16 cellular contexts compared by ENCODE assay signal in genomic region chr7:84207620-84208019, GRCh38. TPM values are rescaled to one million over a fixed set of nuclear protein-coding genes. Genes with fewer than 3 reads are reported as not detected.
DNase-seq lines count a peak whose midpoint lies in the region; ATAC-seq, FAIRE-seq and TF ChIP-seq lines count a peak whose summit lies in the region.
"Had no signal": no experiment of that assay in that cellular context is flagged by ENCODE, and none has a peak within 500 bp of the region (broad histone marks: within the 10 kb centered on the region; RNA-seq: fewer than 3 reads in every experiment).

No MANE protein-coding gene starts in this region.

- H3K23ac ChIP-seq in H1 (ENCODE audit: insufficient read length): no peak overlapping the region

- H3K79me2 ChIP-seq in SK-N-SH (ENCODE audit: insufficient read depth): no peaks in the 10 kb centered on the region
- H3K79me2 ChIP-seq in H1 (ENCODE audit: control insufficient read depth in 1 of 2, insufficient read depth in 2 of 2, low read length in 2 of 2): no peaks in the 10 kb centered on the region

- CTCF ChIA-PET in SK-N-SH (lab: Yijun Ruan, JAX) (interaction anchor here (0.7 to 0.9 kb wide), 2 partner anchors 13 to 289 kb away, joined by 3 to 4 read pairs; partner anchors contain the start of gene SEMA3A), H1 (lab: Charles Lee; ENCODE audit: partially characterized antibody) (no interaction called here)

- H3K4me3 ChIP-seq in SK-N-SH (ENCODE audit: low read depth in 2 of 2, low read length in 1 of 2): no peak overlapping the region
- H3K4me3 ChIP-seq in H1 (ENCODE audit: extremely low read depth in 1 of 4, insufficient read depth in 2 of 4, low read depth in 3 of 4, low read length in 4 of 4): peak overlapping the region in 1 of 4 experiments; percentile 26; a peak in 1 of 8 replicates
- peak overlapping the region; percentile 24; the same call in 1 of the 2 replicates for H3K4me3 ChIP-seq in iPS-20b (ENCODE audit: low read length)
- H3K4me3 ChIP-seq: BLaER1 treated with 17β-estradiol and CSF1 and Interleukin-3, amounts not matched to agents 10 nM and 100 nM; GM12878 had no signal

- no peaks in the 10 kb centered on the region for H3K9me2 ChIP-seq in SK-N-SH

- TF ChIP-seq RAD21 in SK-N-SH (IDR thresholded peaks at IDR 0.05; ENCODE audit: low read length) (no peak), H1 (IDR thresholded peaks at IDR 0.05 in 1 of 2, conservative IDR thresholded peaks at IDR 0.05 in 1 of 2; ENCODE audit: low read depth in 2 of 2, low read length in 2 of 2) (peak in 1 of 2 experiments; percentile 8; a peak in 2 of 4 replicates)

- H2BK5ac ChIP-seq in H1 (ENCODE audit: low read depth, low read length): peak overlapping the region; percentile 60; the same call in 1 of the 2 replicates

- H3K27me3 Mint-ChIP-seq in progenitor cell of endocrine pancreas: no peaks in the 10 kb centered on the region
- H3K27me3 Mint-ChIP-seq: CD4-positive, CD25-positive, alpha-beta regulatory T cell; IgD-negative memory B cell had no signal

- H3K9me3 ChIP-seq in SK-N-SH: no peaks in the 10 kb centered on the region
- no peaks in the 10 kb centered on the region for H3K9me3 ChIP-seq in H1 (ENCODE audit: insufficient read depth in 2 of 2, low read depth in 1 of 2, low read length in 1 of 2)
- no peaks in the 10 kb centered on the region for H3K9me3 ChIP-seq in iPS-20b (ENCODE audit: insufficient read depth, low read depth, low read length)
- H3K9me3 ChIP-seq: BLaER1 treated with 17β-estradiol and CSF1 and Interleukin-3, amounts not matched to agents 10 nM and 100 nM had no signal

- H3K23me2 ChIP-seq in H1 (ENCODE audit: low read depth, low read length): no peaks in the 10 kb centered on the region

- no peak for TF ChIP-seq POLR2A in H1 (IDR thresholded peaks at IDR 0.05; ENCODE audit: control extremely low read depth in 1 of 2, low read depth in 2 of 2, low read length in 2 of 2)

- no peak overlapping the region for H2BK15ac ChIP-seq in H1 (ENCODE audit: low read length)

- POLR2A ChIA-PET in SK-N-SH (lab: Yijun Ruan, JAX): no interaction called here
- POLR2A ChIA-PET in H1 (lab: Charles Lee; ENCODE audit: partially characterized antibody): interaction anchor here (1.0 kb wide), 1 partner anchor 12 kb away, joined by 6 read pairs; no protein-coding TSS in a partner anchor

- H2BK20ac ChIP-seq in H1 (ENCODE audit: low read length): no peak overlapping the region

- H2BK12ac ChIP-seq in H1 (ENCODE audit: low read depth, low read length): no peak overlapping the region

- H3K27ac Mint-ChIP-seq in progenitor cell of endocrine pancreas: peak overlapping the region; percentile 7
- H3K27ac Mint-ChIP-seq: CD4-positive, CD25-positive, alpha-beta regulatory T cell; IgD-negative memory B cell had no signal

- no peak overlapping the region for H3K4ac ChIP-seq in H1 (replicated peaks; ENCODE audit: insufficient read length, low read depth, low read length)

- H3K56ac ChIP-seq in H1 (replicated peaks; ENCODE audit: insufficient read length, low read depth, low read length): no peak overlapping the region

- peak overlapping the region; percentile 10; the same call in 1 of the 2 replicates for H2AFZ ChIP-seq in SK-N-SH (ENCODE audit: low read depth)
- H2AFZ ChIP-seq in H1 (ENCODE audit: low read length): no peak overlapping the region

- no peak overlapping the region for H3K14ac ChIP-seq in H1 (ENCODE audit: insufficient read length)

- no peak overlapping the region for H3K18ac ChIP-seq in H1 (ENCODE audit: extremely low read depth, low read length)

- H3K4me3 Mint-ChIP-seq in progenitor cell of endocrine pancreas (ENCODE audit: low read depth): no peak overlapping the region
- H3K4me3 Mint-ChIP-seq: CD4-positive, CD25-positive, alpha-beta regulatory T cell; IgD-negative memory B cell had no signal

- TF ChIP-seq EP300 in SK-N-SH (IDR thresholded peaks at IDR 0.05; ENCODE audit: borderline replicate concordance in 1 of 2, low read depth in 1 of 2, low read length in 1 of 2) (no peak), H1 (IDR thresholded peaks at IDR 0.05; ENCODE audit: borderline replicate concordance in 1 of 2, low read depth in 2 of 2, low read length in 2 of 2) (no peak)

- FAIRE-seq in H1 (lab: Jason Lieb, UNC): no peak
- FAIRE-seq: GM12878, H54 had no signal

- H3K36me3 ChIP-seq in SK-N-SH (replicated peaks in 1 of 2; ENCODE audit: control insufficient read depth in 1 of 2, insufficient read depth in 2 of 2, low read length in 1 of 2): no peaks in the 10 kb centered on the region
- no peaks in the 10 kb centered on the region for H3K36me3 ChIP-seq in H1 (ENCODE audit: control insufficient read depth in 2 of 4, insufficient read depth in 4 of 4, low read length in 3 of 4)
- H3K36me3 ChIP-seq in iPS-20b (ENCODE audit: insufficient read depth, low read depth, low read length): no peaks in the 10 kb centered on the region
- H3K36me3 ChIP-seq: BLaER1 treated with 17β-estradiol and CSF1 and Interleukin-3, amounts not matched to agents 10 nM and 100 nM had no signal

- H3K79me1 ChIP-seq in H1 (ENCODE audit: low read depth, low read length): no peaks in the 10 kb centered on the region

- DNase-seq in SK-N-SH (no peak), H1 (ENCODE audit: low read depth in 1 of 2, low spot score in 2 of 2) (no peak), progenitor cell of endocrine pancreas (ENCODE audit: low spot score, unreplicated experiment) (no peak), superior temporal gyrus (ENCODE audit: extremely low spot score) (no peak)
- no peak for DNase-seq in activated effector memory CD4-positive, alpha-beta T cell treated with Interleukin-2 at 50 U/mL for 16 hours
- DNase-seq: 8988T; CD4-positive, CD25-positive, alpha-beta regulatory T cell; DMS 273 treated with DMSO at 0.1 percent for 48 hours had no signal

- TF ChIP-seq CTCF in SK-N-SH (IDR thresholded peaks at IDR 0.05) (no peak), H1 (IDR thresholded peaks at IDR 0.05; ENCODE audit: control extremely low read depth in 1 of 3, insufficient read depth in 1 of 3, low read depth in 1 of 3, low read length in 3 of 3) (no peak), progenitor cell of endocrine pancreas (IDR thresholded peaks at IDR 0.05; ENCODE audit: unreplicated experiment) (no peak)

- H4K5ac ChIP-seq in H1 (ENCODE audit: insufficient read length, low read depth, low read length): no peak overlapping the region

- no peaks in the 10 kb centered on the region for H3K36me3 Mint-ChIP-seq in progenitor cell of endocrine pancreas (ENCODE audit: insufficient read depth)
- H3K36me3 Mint-ChIP-seq: CD4-positive, CD25-positive, alpha-beta regulatory T cell; IgD-negative memory B cell had no signal

- H3K27ac ChIP-seq in SK-N-SH (ENCODE audit: low read depth in 2 of 2, low read length in 1 of 2) (no peak overlapping the region), H1 (ENCODE audit: low read depth, low read length) (no peak overlapping the region), iPS-20b (ENCODE audit: low read length) (no peak overlapping the region)
- H3K27ac ChIP-seq: BLaER1 treated with 17β-estradiol and CSF1 and Interleukin-3, amounts not matched to agents 10 nM and 100 nM; HL-60 had no signal

- no peaks in the 10 kb centered on the region for H3K9me3 Mint-ChIP-seq in progenitor cell of endocrine pancreas (ENCODE audit: low read depth)

- H3K4me1 ChIP-seq in SK-N-SH (ENCODE audit: control insufficient read depth in 1 of 2, insufficient read depth in 2 of 2, low read depth in 1 of 2, low read length in 1 of 2) (peaks cover 0 to 6% of the 10 kb centered on the region in 2 experiments; a peak in 1 of 4 replicates), H1 (replicated peaks in 1 of 4; ENCODE audit: control insufficient read depth in 3 of 4, insufficient read depth in 4 of 4, low read length in 3 of 4) (peaks cover 3 to 7% (median 5%) of the 10 kb centered on the region in 4 experiments; a peak in 6 of 7 replicates), iPS-20b (ENCODE audit: insufficient read depth, low read length) (peaks cover 34% of the 10 kb centered on the region)
- H3K4me1 ChIP-seq: BLaER1 treated with 17β-estradiol and CSF1 and Interleukin-3, amounts not matched to agents 10 nM and 100 nM had no signal

- H3K27me3 ChIP-seq in SK-N-SH (ENCODE audit: insufficient read depth) (no peaks in the 10 kb centered on the region), H1 (replicated peaks in 1 of 4; ENCODE audit: control insufficient read depth in 3 of 4, extremely low read depth in 1 of 4, insufficient read depth in 3 of 4, low read length in 3 of 4) (no peaks in the 10 kb centered on the region), iPS-20b (ENCODE audit: insufficient read depth, low read length) (no peaks in the 10 kb centered on the region)
- H3K27me3 ChIP-seq: BLaER1 treated with 17β-estradiol and CSF1 and Interleukin-3, amounts not matched to agents 10 nM and 100 nM had no signal

- ATAC-seq in SK-N-SH treated with all-trans-retinoic acid at 6 μM for 48 hours (no peak), GM19324 (IDR thresholded peaks at IDR 0.05; ENCODE audit: low FRiP score, unreplicated experiment) (no peak)
- ATAC-seq: GM12878 had no signal

- H4K91ac ChIP-seq in H1 (replicated peaks; ENCODE audit: insufficient read length, low read length): no peak overlapping the region

- H2AK5ac ChIP-seq in H1 (ENCODE audit: low read depth, low read length): no peak overlapping the region

- H3F3A ChIP-seq in SK-N-SH (replicated peaks; ENCODE audit: insufficient read depth): peaks cover 5% of the 10 kb centered on the region

- H3K4me2 ChIP-seq in SK-N-SH: no peak overlapping the region
- H3K4me2 ChIP-seq in H1 (ENCODE audit: insufficient read depth in 1 of 2, low read depth in 2 of 2, low read length in 2 of 2): 0 out of 4 replicates have a peak overlapping the region, but pooled peaks have one; percentile 24 to 27
- H3K4me2 ChIP-seq: BLaER1 treated with 17β-estradiol and CSF1 and Interleukin-3, amounts not matched to agents 10 nM and 100 nM had no signal

- H4K8ac ChIP-seq in H1 (ENCODE audit: extremely low read depth, insufficient read depth, low read length): no peak overlapping the region

- H2BK120ac ChIP-seq in H1 (replicated peaks; ENCODE audit: low read depth, low read length): peak overlapping the region; percentile 14

- 98% methylated on average over 2 of the region's 2 CpGs for WGBS in SK-N-SH (ENCODE audit: low lambda C conversion rate)
- 38% methylated on average over 2 of the region's 2 CpGs; no CpG with 5 or more reads in 1 of the 2 experiments for WGBS in H1 (ENCODE audit: extremely low coverage in 1 of 2, insufficient coverage in 1 of 2, insufficient read length in 1 of 2, insufficient replicate concordance in 2 of 2, low coverage in 1 of 2, low lambda C conversion rate in 2 of 2, missing lambda C conversion rate in 1 of 2), 2 experiments

- no peak overlapping the region for H3K9ac ChIP-seq in SK-N-SH
- no peak overlapping the region for H3K9ac ChIP-seq in H1 (replicated peaks in 1 of 4; ENCODE audit: extremely low read depth in 1 of 4, low read depth in 3 of 4, low read length in 3 of 4)
- H3K9ac ChIP-seq in iPS-20b (ENCODE audit: low read depth, low read length): peak overlapping the region; percentile 1; the same call in 1 of the 2 replicates
- H3K9ac ChIP-seq: BLaER1 treated with 17β-estradiol and CSF1 and Interleukin-3, amounts not matched to agents 10 nM and 100 nM had no signal

- H3K4me1 Mint-ChIP-seq in progenitor cell of endocrine pancreas (ENCODE audit: low read depth): peaks cover 4% of the 10 kb centered on the region
- H3K4me1 Mint-ChIP-seq: CD4-positive, CD25-positive, alpha-beta regulatory T cell; IgD-negative memory B cell had no signal

- H4K20me1 ChIP-seq in SK-N-SH (ENCODE audit: insufficient read depth): no peaks in the 10 kb centered on the region
- H4K20me1 ChIP-seq in H1 (replicated peaks in 1 of 2; ENCODE audit: control insufficient read depth in 1 of 2, insufficient read depth in 2 of 2, low read length in 2 of 2): no peaks in the 10 kb centered on the region
- H4K20me1 ChIP-seq: BLaER1 treated with 17β-estradiol and CSF1 and Interleukin-3, amounts not matched to agents 10 nM and 100 nM had no signal

RNA-seq across cellular contexts. Expression of gene SEMA3A, which starts 13.0 kb away (rescaled TPM):
- polyA plus RNA-seq in SK-N-SH (2012; rRNA removed): 15.9 and 16.5 TPM in 2 replicates
- 19.7 and 22.3 TPM in 2 replicates for polyA plus RNA-seq in SK-N-SH (2012; cell fraction: cytosol; rRNA removed)
- 9.0 and 20.4 TPM in 2 replicates for polyA plus RNA-seq in SK-N-SH (2012; cell fraction: nucleus; rRNA removed)
- 42.3 and 45.9 TPM in 2 replicates for total RNA-seq in H1 (2021; fragmentation: NEBNext Ultra II Directional; extraction: Animal tissue kit (Norgen Biotek cat#: 25700))
- polyA plus RNA-seq in H1 (2011; rRNA removed): 4.9 and 8.1 TPM in 2 replicates
- 9.5 TPM for polyA plus RNA-seq in H1 (2011; cell fraction: cytosol; rRNA removed)
- polyA plus RNA-seq in H1 (2011; cell fraction: nucleus; rRNA removed): 7.9 TPM
- polyA plus RNA-seq in H1 (2012, experiment 1 of 2): 11.7 to 18.9 TPM (median 14.8 TPM) in 4 replicates
- 1.0 TPM for polyA plus RNA-seq in H1 (2012, experiment 2 of 2)
- 55.0 TPM for polyA plus RNA-seq in H1 (2013, experiment 1 of 2)
- polyA plus RNA-seq in H1 (2013, experiment 2 of 2): 54.8 TPM
- polyA minus RNA-seq in H1 (2011; rRNA and poly(A)+ RNA removed): 34.7 and 47.3 TPM in 2 replicates
- polyA minus RNA-seq in H1 (2011; cell fraction: cytosol; rRNA and poly(A)+ RNA removed): 11.5 TPM
- polyA minus RNA-seq in H1 (2011; cell fraction: nucleus; rRNA and poly(A)+ RNA removed): 48.0 TPM
- 12.4 and 19.6 TPM in 2 replicates for total RNA-seq in progenitor cell of endocrine pancreas
- total RNA-seq: CD4-positive, CD25-positive, alpha-beta regulatory T cell had no signal
- polyA plus RNA-seq: CD4-positive, CD25-positive, alpha-beta regulatory T cell had no signal
